ENCODE assay signal across 10 cellular contexts in genomic region chr2:37669500-37669899, GRCh38. TPM values are rescaled to one million over a fixed set of nuclear protein-coding genes. Genes with fewer than 3 reads are reported as not detected.
DNase-seq lines count a peak whose midpoint lies in the region; ATAC-seq and TF ChIP-seq lines count a peak whose summit lies in the region.
"Had no signal": no experiment of that assay in that cellular context is flagged by ENCODE, and none has a peak within 500 bp of the region (broad histone marks: within the 10 kb centered on the region; RNA-seq: fewer than 3 reads in every experiment).

No MANE protein-coding gene starts in this region.

- DNase-seq in GM23248 (peak; percentile 46), SJSA1 (ENCODE audit: low read depth in 1 of 2, low spot score in 2 of 2) (no peak), fibroblast of lung (ENCODE audit: low read depth in 2 of 2) (no peak), sigmoid colon (no peak), NCI-H82 treated with DMSO at 0.1 percent for 48 hours (lab: John Stamatoyannopoulos, UW; ENCODE audit: unreplicated experiment) (no peak), superior temporal gyrus (ENCODE audit: extremely low spot score) (no peak), NCI-H1930 (lab: John Stamatoyannopoulos, UW) (no peak)
- DNase-seq: NCI-H1105, pancreas had no signal

- no peaks in the 10 kb centered on the region for H4K20me1 ChIP-seq in GM23248 (ENCODE audit: insufficient read depth)
- no peaks in the 10 kb centered on the region for H4K20me1 ChIP-seq in fibroblast of lung (ENCODE audit: control insufficient read depth, extremely low read depth, insufficient read depth, low read length)

- intact Hi-C loops in sigmoid colon (cut with DNase I): loop anchor here (5.0 kb wide), 1 partner anchor 272 kb away; no protein-coding TSS in a partner anchor

- peak overlapping the region; percentile 86 for H3K9ac ChIP-seq in GM23248
- no peak overlapping the region for H3K9ac ChIP-seq in fibroblast of lung (ENCODE audit: insufficient read depth, low read length)

- peaks cover 54% of the 10 kb centered on the region for H3K36me3 ChIP-seq in GM23248 (ENCODE audit: low read depth)
- peaks cover 66% of the 10 kb centered on the region for H3K36me3 ChIP-seq in SJSA1
- H3K36me3 ChIP-seq in fibroblast of lung (ENCODE audit: control insufficient read depth, insufficient read depth, low read length): peaks cover 2% of the 10 kb centered on the region
- H3K36me3 ChIP-seq in sigmoid colon: no peaks in the 10 kb centered on the region
- H3K36me3 ChIP-seq: pancreas had no signal

- H3K4me1 ChIP-seq in GM23248 (ENCODE audit: insufficient read depth) (peaks cover 41% of the 10 kb centered on the region), SJSA1 (replicated peaks) (peaks cover 30% of the 10 kb centered on the region), fibroblast of lung (ENCODE audit: control insufficient read depth, extremely low read depth, insufficient read depth, low read length) (peaks cover 4% of the 10 kb centered on the region), sigmoid colon (peaks cover 0 to 68% (median 42%) of the 10 kb centered on the region in 4 donors)

- H3K27ac ChIP-seq in GM23248 (peak overlapping the region; percentile 20; the same call in 1 of the 2 replicates), SJSA1 (no peak overlapping the region; the same call in 1 of the 2 replicates), fibroblast of lung (ENCODE audit: insufficient read depth, low read length) (peak overlapping the region; percentile 70), sigmoid colon (peak overlapping the region; percentile 93 to 99 (median 96))
- H3K27ac ChIP-seq: pancreas had no signal

- WGBS in GM23248 (ENCODE audit: low coverage in 1 of 2, low lambda C conversion rate in 2 of 2, missing lambda C conversion rate in 2 of 2), 2 experiments: 58 to 63% methylated on average over 2 of the region's 2 CpGs
- 62 to 77% methylated on average over 2 of the region's 2 CpGs for WGBS in sigmoid colon, 2 donors

- TF ChIP-seq EP300 in sigmoid colon (IDR thresholded peaks at IDR 0.05): no peak

- ATAC-seq in GM18517 (IDR thresholded peaks at IDR 0.05; ENCODE audit: unreplicated experiment): no peak
- ATAC-seq: pancreas had no signal

- peaks cover 62% of the 10 kb centered on the region for H3F3A ChIP-seq in GM23248 (ENCODE audit: insufficient read depth)

- TF ChIP-seq CTCF in fibroblast of lung (conservative IDR thresholded peaks at IDR 0.05 in 1 of 2, IDR thresholded peaks at IDR 0.05 in 1 of 2; ENCODE audit: low read depth in 1 of 2, low read length in 2 of 2) (no peak), sigmoid colon (IDR thresholded peaks at IDR 0.05) (no peak)

- peak overlapping the region; percentile 93 for H3K4me2 ChIP-seq in GM23248 (ENCODE audit: unreplicated experiment)
- peak overlapping the region; percentile 72 for H3K4me2 ChIP-seq in fibroblast of lung (ENCODE audit: extremely low read depth, insufficient read depth, low read length)

- H3K4me3 ChIP-seq in GM23248: peak overlapping the region; percentile 100
- H3K4me3 ChIP-seq in SJSA1: peak overlapping the region; percentile 96
- H3K4me3 ChIP-seq in fibroblast of lung (replicated peaks in 1 of 4; ENCODE audit: control extremely low read depth in 1 of 4, insufficient read depth in 1 of 4, low read depth in 3 of 4, low read length in 4 of 4): peak overlapping the region; percentile 84 to 97 (median 92)
- H3K4me3 ChIP-seq in sigmoid colon: peak overlapping the region; percentile 83 to 97 (median 94)

- in situ Hi-C loops in GM23248 (cut with MboI): no loop called here

- TF ChIP-seq POLR2A in sigmoid colon (IDR thresholded peaks at IDR 0.05): no peak

- H3K9me2 ChIP-seq in GM23248 (ENCODE audit: insufficient read depth): no peaks in the 10 kb centered on the region

- H2AFZ ChIP-seq in GM23248: no peak overlapping the region
- no peak overlapping the region for H2AFZ ChIP-seq in fibroblast of lung (ENCODE audit: low read length)

- H3K9me3 ChIP-seq in GM23248 (ENCODE audit: low read depth) (no peaks in the 10 kb centered on the region), SJSA1 (replicated peaks) (0 out of 2 replicates have a peak, but pooled peaks cover 5% of the 10 kb centered on the region), fibroblast of lung (ENCODE audit: control insufficient read depth, insufficient read depth, low read depth, low read length) (no peaks in the 10 kb centered on the region), sigmoid colon (no peaks in the 10 kb centered on the region)
- H3K9me3 ChIP-seq: pancreas had no signal

- H3K79me2 ChIP-seq in GM23248 (ENCODE audit: insufficient read depth): peaks cover 68% of the 10 kb centered on the region
- peaks cover 69% of the 10 kb centered on the region for H3K79me2 ChIP-seq in fibroblast of lung (ENCODE audit: control insufficient read depth, insufficient read depth, low read length)

- H3K27me3 ChIP-seq in GM23248 (replicated peaks; ENCODE audit: insufficient read depth): no peaks in the 10 kb centered on the region
- no peaks in the 10 kb centered on the region for H3K27me3 ChIP-seq in SJSA1 (replicated peaks)
- no peaks in the 10 kb centered on the region for H3K27me3 ChIP-seq in fibroblast of lung (ENCODE audit: control insufficient read depth, insufficient read depth, low read length)
- H3K27me3 ChIP-seq in sigmoid colon: no peaks in the 10 kb centered on the region
- H3K27me3 ChIP-seq: pancreas had no signal

RNA-seq across cellular contexts. Expression of gene CDC42EP3, which starts 1.9 kb away (rescaled TPM):
- 144 and 166 TPM in 2 replicates for total RNA-seq in GM23248 (2014; rRNA removed; shearing (Covaris generic))
- polyA plus RNA-seq in GM23248 (2016; fragmentation: Nextera tagmentation; extraction: Ambion mirVana): 289 and 295 TPM in 2 replicates
- 33.6 and 50.8 TPM in 2 replicates for total RNA-seq in SJSA1 (2014; rRNA removed; shearing (Covaris generic))
- total RNA-seq in fibroblast of lung: 5.6 and 19.2 TPM in 2 replicates
- 103 and 328 TPM in 2 replicates for polyA plus RNA-seq in fibroblast of lung
- polyA plus RNA-seq in fibroblast of lung (2012): 43.4 and 145 TPM in 2 replicates
- polyA minus RNA-seq in fibroblast of lung (ENCODE audit: low replicate concordance): 170 and 335 TPM in 2 replicates
- total RNA-seq in sigmoid colon: 10 to 100 TPM; 41.1 to 84.5 (median 44.8) TPM
- 10 to 100 TPM; 10.9 to 20.4 (median 11.8) TPM for polyA plus RNA-seq in sigmoid colon
